Comparison of ENCODE assay signal across 8 cellular contexts in the genomic region with DNA sequence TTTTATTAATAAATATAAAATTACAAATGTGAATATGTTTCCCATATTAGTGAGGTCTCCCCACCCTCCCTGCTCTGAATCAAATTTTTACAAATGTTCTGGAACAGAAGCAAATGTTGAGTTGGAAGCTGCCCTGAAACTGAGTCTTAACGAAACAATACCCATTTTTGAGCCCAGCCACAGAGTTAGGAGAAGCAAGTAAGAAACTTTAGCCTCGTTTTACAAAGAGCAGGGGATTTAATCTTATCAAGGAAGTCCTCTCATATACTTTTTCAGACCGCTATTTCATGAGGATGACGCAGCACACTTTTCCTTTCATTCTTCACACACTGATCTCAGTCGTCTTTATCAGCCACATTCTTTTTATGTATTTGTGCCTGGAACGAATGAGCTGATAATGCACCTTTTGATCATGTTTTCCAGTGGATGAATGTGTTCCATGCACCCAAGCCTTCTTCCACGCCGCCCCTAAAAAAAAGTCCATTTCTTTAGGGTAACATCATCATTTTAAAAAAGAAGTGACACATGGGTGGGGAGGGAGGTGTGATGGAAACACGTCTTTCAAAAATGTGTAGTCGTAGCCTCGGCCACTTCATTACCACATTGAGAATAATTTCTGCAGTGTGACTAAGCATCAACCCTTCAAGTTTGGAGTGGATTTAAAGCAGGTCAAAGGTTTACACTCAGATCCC. TPM values are rescaled to one million over a fixed set of nuclear protein-coding genes. Genes with fewer than 3 reads are reported as not detected.
DNase-seq lines count a peak whose midpoint lies in the region; ATAC-seq and TF ChIP-seq lines count a peak whose summit lies in the region.

No MANE protein-coding gene starts in this region.

- H3K27me3 ChIP-seq in Peyer's patch, result no peaks in the 10 kb centered on the region
- no peaks in the 10 kb centered on the region for H3K27me3 ChIP-seq in psoas muscle (ENCODE audit: insufficient read depth in 3 of 3, low read length in 2 of 3)

- peak overlapping the region; percentile 6 to 35 (median 19) for H3K4me3 ChIP-seq in Peyer's patch
- peak overlapping the region; percentile 14 to 44 for H3K4me3 ChIP-seq in cardiac fibroblast (replicated peaks in 1 of 2; ENCODE audit: low read depth in 2 of 2, low read length in 2 of 2)
- H3K4me3 ChIP-seq in psoas muscle, result peak overlapping the region; percentile 42

- no peaks in the 10 kb centered on the region for H3K9me3 ChIP-seq in Peyer's patch
- H3K9me3 ChIP-seq in psoas muscle, result no peaks in the 10 kb centered on the region

- intact Hi-C loops in psoas muscle (cut with DNase I), result loop anchor here (1.0 to 10.0 kb wide), 4 partner anchors 113 to 281 kb away; a partner anchor contains a TSS

- H3K27ac ChIP-seq in Peyer's patch (peak overlapping the region; percentile 36 to 51 (median 45)), psoas muscle (no peak overlapping the region)

- no peaks in the 10 kb centered on the region for H3K36me3 ChIP-seq in Peyer's patch
- H3K36me3 ChIP-seq in psoas muscle (ENCODE audit: insufficient read depth in 1 of 2, low read depth in 1 of 2), result no peaks in the 10 kb centered on the region

- DNase-seq in AML-193 (lab: John Stamatoyannopoulos, UW), result peak; percentile 59 to 64
- no peak for DNase-seq in Peyer's patch
- peak; percentile 67 to 68 for DNase-seq in cardiac fibroblast (ENCODE audit: low read depth in 2 of 2)
- DNase-seq in psoas muscle, result no peak
- DNase-seq in middle frontal gyrus (ENCODE audit: extremely low spot score, low spot score), result no peak
- no peak for DNase-seq in COLO668 (lab: John Stamatoyannopoulos, UW; ENCODE audit: unreplicated experiment)
- DNase-seq in DMS79 (lab: John Stamatoyannopoulos, UW), result no peak

- ATAC-seq in GM21529 (IDR thresholded peaks at IDR 0.05; ENCODE audit: unreplicated experiment), result peak; percentile 32
- peak in 3 of 4 donors; percentile 4 to 75 (median 33) for ATAC-seq in psoas muscle

- peaks cover 0 to 7% (median 0%) of the 10 kb centered on the region in 4 donors for H3K4me1 ChIP-seq in Peyer's patch
- no peaks in the 10 kb centered on the region for H3K4me1 ChIP-seq in psoas muscle

- 50 to 65% (median 52%) methylated on average over 11 of the region's 11 CpGs for WGBS in psoas muscle, 3 donors

- no peak for TF ChIP-seq POLR2A in Peyer's patch (IDR thresholded peaks at IDR 0.05)

- TF ChIP-seq CTCF in Peyer's patch (IDR thresholded peaks at IDR 0.05) (no peak), cardiac fibroblast (IDR thresholded peaks at IDR 0.05; ENCODE audit: low read depth, low read length) (no peak), psoas muscle (IDR thresholded peaks at IDR 0.05) (no peak)

RNA-seq across cellular contexts. Expression of a gene that starts 48.1 kb away (rescaled TPM):
- total RNA-seq in Peyer's patch, result 10 to 100 TPM in 2 of 4 donors, 1 to 10 TPM in 2; 5.6 to 28.9 (median 16.2) TPM
- total RNA-seq in psoas muscle, result 10 to 100 TPM in 2 of 4 donors, 1 to 10 TPM in 2; 6.3 to 16.5 (median 12.1) TPM
- polyA plus RNA-seq in psoas muscle, result 10 to 100 TPM in 1 of 3 donors, 1 to 10 TPM in 2; 8.1 to 11.9 (median 8.1) TPM

Comparison
In these comparisons a context has a peak if more than half of its experiments do, and no peak if none do; other contexts are left out.
1. DNase-seq: peak in AML-193 (2 of 2) and cardiac fibroblast (2 of 2); none in Peyer's patch (0 of 3), psoas muscle (0 of 2), middle frontal gyrus (single experiment), COLO668 (single experiment) and DMS79 (single experiment).
2. Peak in every context shown above with its lines, with median percentiles within 50 percentile points of each other: H3K4me3 ChIP-seq.